1 cellular context compared by ENCODE assay signal in the genomic region with DNA sequence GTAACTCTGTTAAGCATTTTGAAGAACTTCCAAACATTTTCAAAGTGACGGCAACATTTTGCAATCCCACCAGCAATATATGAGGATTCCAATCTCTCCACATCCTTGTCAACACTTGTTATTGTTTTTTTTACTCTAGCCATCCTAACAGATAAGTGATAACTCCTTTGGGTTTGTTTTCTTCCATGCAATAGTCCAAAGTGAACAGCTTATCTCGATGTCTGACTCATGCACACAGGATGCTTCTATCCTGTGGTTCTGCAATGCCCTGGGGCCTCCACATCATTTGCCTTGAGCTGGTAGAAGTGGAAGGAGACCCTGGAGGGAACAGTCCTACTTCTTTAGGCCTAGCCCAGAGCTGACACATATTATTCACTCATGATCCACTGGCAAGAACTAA.
A peak's percentile ranks its signal among the peaks of the same experiment; 100 is the strongest.
TF ChIP-seq lines count a peak whose summit lies in the region.

No MANE protein-coding gene starts in this region.

TF ChIP-seq in K562, 482 proteins besides CTCF, POLR2A, EP300 and RAD21:
- TF ChIP-seq, protein P1, sequence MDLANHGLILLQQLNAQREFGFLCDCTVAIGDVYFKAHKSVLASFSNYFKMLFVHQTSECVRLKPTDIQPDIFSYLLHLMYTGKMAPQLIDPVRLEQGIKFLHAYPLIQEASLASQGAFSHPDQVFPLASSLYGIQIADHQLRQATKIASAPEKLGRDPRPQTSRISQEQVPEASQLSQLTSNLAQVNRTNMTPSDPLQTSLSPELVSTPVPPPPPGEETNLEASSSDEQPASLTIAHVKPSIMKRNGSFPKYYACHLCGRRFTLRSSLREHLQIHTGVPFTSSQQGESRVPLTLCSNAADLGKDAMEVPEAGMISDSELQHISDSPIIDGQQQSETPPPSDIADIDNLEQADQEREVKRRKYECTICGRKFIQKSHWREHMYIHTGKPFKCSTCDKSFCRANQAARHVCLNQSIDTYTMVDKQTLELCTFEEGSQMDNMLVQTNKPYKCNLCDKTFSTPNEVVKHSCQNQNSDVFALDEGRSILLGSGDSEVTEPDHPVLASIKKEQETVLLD (IDR thresholded peaks at IDR 0.05) = no peak
- 0 out of 4 replicates have a peak, but pooled peaks of 1 of the 2 experiments have one; percentile 13 for TF ChIP-seq TRIM24 (IDR thresholded peaks at IDR 0.05)
- TF ChIP-seq NFYB (IDR thresholded peaks at IDR 0.05; ENCODE audit: extremely low read depth, insufficient read length) = no peak
- TF ChIP-seq FOSL1 (tag; conservative IDR thresholded peaks at IDR 0.05) = peak; percentile 75
- TF ChIP-seq CTBP1 (IDR thresholded peaks at IDR 0.05; ENCODE audit: borderline replicate concordance) = peak; percentile 34; the same call in 1 of the 2 replicates
- TF ChIP-seq TAF7 (tag; IDR thresholded peaks at IDR 0.05) = no peak
- TF ChIP-seq JUND (IDR thresholded peaks at IDR 0.05; ENCODE audit: borderline replicate concordance, low read depth, low read length) = peak; percentile 59; the same call in 1 of the 2 replicates
- TF ChIP-seq JUND (tag; IDR thresholded peaks at IDR 0.05; ENCODE audit: borderline replicate concordance, low read depth, low read length) = peak; percentile 63; the same call in 1 of the 3 replicates
